1 cellular context compared by ENCODE assay signal in the genomic region with DNA sequence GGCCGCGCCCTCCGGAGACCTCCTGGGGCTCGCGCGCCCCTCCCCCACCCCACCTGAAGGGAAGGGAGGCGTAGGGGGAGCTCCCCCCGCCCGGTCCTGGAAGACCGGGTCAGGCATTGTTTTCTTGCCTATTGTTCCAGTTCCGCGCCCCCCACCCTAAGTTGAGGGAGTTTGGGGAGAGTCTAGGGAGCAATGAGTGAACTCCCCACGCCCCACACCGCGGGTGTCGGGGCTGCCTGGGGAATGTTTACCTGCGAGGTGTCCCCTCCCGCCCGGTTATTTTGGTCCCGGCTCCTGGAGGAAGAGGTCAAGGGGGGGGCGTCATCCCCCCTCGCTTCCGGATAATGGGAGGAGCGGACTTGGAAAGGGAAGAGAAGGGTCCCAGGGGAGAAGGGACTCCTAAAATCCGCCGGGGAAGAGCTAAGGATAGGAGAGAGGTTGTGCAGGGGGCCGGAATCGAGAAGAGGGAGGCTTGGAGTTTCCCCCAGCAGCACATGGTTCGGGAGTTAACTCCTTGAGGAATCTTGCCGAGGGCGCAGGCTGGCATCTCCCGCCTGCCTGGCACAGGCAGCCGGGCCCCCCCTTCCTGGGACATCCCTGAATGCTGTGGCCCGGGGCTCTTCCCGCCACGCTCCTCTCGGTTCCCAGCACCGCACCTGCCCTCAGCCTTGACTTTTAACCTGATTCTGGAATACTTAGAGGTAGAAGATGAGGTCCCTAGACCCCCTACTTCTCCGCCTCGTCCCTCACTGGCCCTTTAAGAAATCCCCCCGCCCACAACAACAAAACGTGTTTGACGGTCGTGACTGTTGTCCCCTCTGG.
TF ChIP-seq lines count a peak whose summit lies in the region.

No MANE protein-coding gene starts in this region.

TF ChIP-seq in HepG2, 621 proteins besides CTCF, POLR2A, EP300 and RAD21 (continued from another document and continues in another):
- TF ChIP-seq, protein P1, sequence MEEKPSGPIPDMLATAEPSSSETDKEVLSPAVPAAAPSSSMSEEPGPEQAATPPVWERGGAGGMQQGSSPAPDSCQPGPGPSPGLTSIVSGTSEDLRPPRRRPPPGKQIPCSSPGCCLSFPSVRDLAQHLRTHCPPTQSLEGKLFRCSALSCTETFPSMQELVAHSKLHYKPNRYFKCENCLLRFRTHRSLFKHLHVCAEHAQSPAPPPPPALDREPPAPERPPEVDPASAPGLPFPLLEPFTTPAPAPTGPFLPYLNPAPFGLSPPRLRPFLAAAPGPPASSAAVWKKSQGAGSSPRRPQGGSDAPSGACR (CRISPR knock-in tag; IDR thresholded peaks at IDR 0.05) = peak; percentile 87; the same call in 1 of the 2 replicates
- 0 out of 2 replicates have a peak, but pooled peaks have one; percentile 9 for TF ChIP-seq GABPA (IDR thresholded peaks at IDR 0.05; ENCODE audit: low read depth, low read length)
- peak; percentile 80 for TF ChIP-seq GABPA (CRISPR knock-in tag; IDR thresholded peaks at IDR 0.05; ENCODE audit: low read depth)
- no peak for TF ChIP-seq ZNF546 (CRISPR knock-in tag; conservative IDR thresholded peaks at IDR 0.05)
- TF ChIP-seq, protein P2, sequence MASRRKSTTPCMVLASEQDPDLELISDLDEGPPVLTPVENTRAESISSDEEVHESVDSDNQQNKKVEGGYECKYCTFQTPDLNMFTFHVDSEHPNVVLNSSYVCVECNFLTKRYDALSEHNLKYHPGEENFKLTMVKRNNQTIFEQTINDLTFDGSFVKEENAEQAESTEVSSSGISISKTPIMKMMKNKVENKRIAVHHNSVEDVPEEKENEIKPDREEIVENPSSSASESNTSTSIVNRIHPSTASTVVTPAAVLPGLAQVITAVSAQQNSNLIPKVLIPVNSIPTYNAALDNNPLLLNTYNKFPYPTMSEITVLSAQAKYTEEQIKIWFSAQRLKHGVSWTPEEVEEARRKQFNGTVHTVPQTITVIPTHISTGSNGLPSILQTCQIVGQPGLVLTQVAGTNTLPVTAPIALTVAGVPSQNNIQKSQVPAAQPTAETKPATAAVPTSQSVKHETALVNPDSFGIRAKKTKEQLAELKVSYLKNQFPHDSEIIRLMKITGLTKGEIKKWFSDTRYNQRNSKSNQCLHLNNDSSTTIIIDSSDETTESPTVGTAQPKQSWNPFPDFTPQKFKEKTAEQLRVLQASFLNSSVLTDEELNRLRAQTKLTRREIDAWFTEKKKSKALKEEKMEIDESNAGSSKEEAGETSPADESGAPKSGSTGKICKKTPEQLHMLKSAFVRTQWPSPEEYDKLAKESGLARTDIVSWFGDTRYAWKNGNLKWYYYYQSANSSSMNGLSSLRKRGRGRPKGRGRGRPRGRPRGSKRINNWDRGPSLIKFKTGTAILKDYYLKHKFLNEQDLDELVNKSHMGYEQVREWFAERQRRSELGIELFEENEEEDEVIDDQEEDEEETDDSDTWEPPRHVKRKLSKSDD (CRISPR knock-in tag; IDR thresholded peaks at IDR 0.05; ENCODE audit: low read depth) = no peak
- TF ChIP-seq, protein P3, sequence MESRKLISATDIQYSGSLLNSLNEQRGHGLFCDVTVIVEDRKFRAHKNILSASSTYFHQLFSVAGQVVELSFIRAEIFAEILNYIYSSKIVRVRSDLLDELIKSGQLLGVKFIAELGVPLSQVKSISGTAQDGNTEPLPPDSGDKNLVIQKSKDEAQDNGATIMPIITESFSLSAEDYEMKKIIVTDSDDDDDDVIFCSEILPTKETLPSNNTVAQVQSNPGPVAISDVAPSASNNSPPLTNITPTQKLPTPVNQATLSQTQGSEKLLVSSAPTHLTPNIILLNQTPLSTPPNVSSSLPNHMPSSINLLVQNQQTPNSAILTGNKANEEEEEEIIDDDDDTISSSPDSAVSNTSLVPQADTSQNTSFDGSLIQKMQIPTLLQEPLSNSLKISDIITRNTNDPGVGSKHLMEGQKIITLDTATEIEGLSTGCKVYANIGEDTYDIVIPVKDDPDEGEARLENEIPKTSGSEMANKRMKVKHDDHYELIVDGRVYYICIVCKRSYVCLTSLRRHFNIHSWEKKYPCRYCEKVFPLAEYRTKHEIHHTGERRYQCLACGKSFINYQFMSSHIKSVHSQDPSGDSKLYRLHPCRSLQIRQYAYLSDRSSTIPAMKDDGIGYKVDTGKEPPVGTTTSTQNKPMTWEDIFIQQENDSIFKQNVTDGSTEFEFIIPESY (CRISPR knock-in tag; IDR thresholded peaks at IDR 0.05) = no peak
- TF ChIP-seq, protein P4, sequence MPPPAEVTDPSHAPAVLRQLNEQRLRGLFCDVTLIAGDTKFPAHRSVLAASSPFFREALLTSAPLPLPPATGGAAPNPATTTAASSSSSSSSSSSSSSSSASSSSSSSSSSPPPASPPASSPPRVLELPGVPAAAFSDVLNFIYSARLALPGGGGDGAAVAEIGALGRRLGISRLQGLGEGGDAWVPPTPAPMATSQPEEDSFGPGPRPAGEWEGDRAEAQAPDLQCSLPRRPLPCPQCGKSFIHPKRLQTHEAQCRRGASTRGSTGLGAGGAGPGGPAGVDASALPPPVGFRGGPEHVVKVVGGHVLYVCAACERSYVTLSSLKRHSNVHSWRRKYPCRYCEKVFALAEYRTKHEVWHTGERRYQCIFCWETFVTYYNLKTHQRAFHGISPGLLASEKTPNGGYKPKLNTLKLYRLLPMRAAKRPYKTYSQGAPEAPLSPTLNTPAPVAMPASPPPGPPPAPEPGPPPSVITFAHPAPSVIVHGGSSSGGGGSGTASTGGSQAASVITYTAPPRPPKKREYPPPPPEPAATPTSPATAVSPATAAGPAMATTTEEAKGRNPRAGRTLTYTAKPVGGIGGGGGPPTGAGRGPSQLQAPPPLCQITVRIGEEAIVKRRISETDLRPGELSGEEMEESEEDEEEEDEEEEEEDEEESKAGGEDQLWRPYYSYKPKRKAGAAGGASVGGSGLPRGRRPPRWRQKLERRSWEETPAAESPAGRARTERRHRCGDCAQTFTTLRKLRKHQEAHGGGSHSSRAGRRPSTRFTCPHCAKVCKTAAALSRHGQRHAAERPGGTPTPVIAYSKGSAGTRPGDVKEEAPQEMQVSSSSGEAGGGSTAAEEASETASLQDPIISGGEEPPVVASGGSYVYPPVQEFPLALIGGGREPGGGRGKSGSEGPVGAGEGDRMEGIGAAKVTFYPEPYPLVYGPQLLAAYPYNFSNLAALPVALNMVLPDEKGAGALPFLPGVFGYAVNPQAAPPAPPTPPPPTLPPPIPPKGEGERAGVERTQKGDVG (CRISPR knock-in tag; IDR thresholded peaks at IDR 0.05; ENCODE audit: borderline replicate concordance) = no peak
- TF ChIP-seq SP5 (CRISPR knock-in tag; IDR thresholded peaks at IDR 0.05; ENCODE audit: borderline replicate concordance, low read depth) = peak; percentile 79; the same call in 1 of the 2 replicates
- 0 out of 2 replicates have a peak, but pooled peaks have one; percentile 30 for TF ChIP-seq NR2F2 (IDR thresholded peaks at IDR 0.05; ENCODE audit: borderline replicate concordance, low read depth)
- peak; percentile 48 for TF ChIP-seq ASH2L (IDR thresholded peaks at IDR 0.05; ENCODE audit: insufficient read length, low read depth, low read length)
- TF ChIP-seq ZKSCAN5 (CRISPR knock-in tag; IDR thresholded peaks at IDR 0.05) = no peak
- peak; percentile 75; the same call in 1 of the 2 replicates for TF ChIP-seq FOXC1 (CRISPR knock-in tag; IDR thresholded peaks at IDR 0.05; ENCODE audit: borderline replicate concordance)
- TF ChIP-seq, protein P5, sequence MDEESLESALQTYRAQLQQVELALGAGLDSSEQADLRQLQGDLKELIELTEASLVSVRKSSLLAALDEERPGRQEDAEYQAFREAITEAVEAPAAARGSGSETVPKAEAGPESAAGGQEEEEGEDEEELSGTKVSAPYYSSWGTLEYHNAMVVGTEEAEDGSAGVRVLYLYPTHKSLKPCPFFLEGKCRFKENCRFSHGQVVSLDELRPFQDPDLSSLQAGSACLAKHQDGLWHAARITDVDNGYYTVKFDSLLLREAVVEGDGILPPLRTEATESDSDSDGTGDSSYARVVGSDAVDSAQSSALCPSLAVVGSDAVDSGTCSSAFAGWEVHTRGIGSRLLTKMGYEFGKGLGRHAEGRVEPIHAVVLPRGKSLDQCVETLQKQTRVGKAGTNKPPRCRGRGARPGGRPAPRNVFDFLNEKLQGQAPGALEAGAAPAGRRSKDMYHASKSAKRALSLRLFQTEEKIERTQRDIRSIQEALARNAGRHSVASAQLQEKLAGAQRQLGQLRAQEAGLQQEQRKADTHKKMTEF (CRISPR knock-in tag; IDR thresholded peaks at IDR 0.05) = peak; percentile 33; the same call in 1 of the 2 replicates
- TF ChIP-seq, protein P6, sequence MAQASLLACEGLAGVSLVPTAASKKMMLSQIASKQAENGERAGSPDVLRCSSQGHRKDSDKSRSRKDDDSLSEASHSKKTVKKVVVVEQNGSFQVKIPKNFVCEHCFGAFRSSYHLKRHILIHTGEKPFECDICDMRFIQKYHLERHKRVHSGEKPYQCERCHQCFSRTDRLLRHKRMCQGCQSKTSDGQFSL (CRISPR knock-in tag; IDR thresholded peaks at IDR 0.05) = peak; percentile 21
- TF ChIP-seq ZNF839 (CRISPR knock-in tag; IDR thresholded peaks at IDR 0.05; ENCODE audit: borderline replicate concordance) = no peak
- peak; percentile 75 for TF ChIP-seq NCOA1 (CRISPR knock-in tag; IDR thresholded peaks at IDR 0.05)
- no peak for TF ChIP-seq ZNF431 (CRISPR knock-in tag; IDR thresholded peaks at IDR 0.05; ENCODE audit: borderline replicate concordance, low read depth)
- TF ChIP-seq, protein P7, sequence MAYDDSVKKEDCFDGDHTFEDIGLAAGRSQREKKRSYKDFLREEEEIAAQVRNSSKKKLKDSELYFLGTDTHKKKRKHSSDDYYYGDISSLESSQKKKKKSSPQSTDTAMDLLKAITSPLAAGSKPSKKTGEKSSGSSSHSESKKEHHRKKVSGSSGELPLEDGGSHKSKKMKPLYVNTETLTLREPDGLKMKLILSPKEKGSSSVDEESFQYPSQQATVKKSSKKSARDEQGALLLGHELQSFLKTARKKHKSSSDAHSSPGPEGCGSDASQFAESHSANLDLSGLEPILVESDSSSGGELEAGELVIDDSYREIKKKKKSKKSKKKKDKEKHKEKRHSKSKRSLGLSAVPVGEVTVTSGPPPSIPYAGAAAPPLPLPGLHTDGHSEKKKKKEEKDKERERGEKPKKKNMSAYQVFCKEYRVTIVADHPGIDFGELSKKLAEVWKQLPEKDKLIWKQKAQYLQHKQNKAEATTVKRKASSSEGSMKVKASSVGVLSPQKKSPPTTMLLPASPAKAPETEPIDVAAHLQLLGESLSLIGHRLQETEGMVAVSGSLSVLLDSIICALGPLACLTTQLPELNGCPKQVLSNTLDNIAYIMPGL (CRISPR knock-in tag; IDR thresholded peaks at IDR 0.05; ENCODE audit: borderline replicate concordance in 1 of 2, low read depth in 1 of 2) = peak; percentile 39 to 71; a peak in 3 of 4 replicates
- TF ChIP-seq SOX6 (IDR thresholded peaks at IDR 0.05) = no peak
- peak; percentile 86 for TF ChIP-seq SOX6 (CRISPR knock-in tag; IDR thresholded peaks at IDR 0.05)
- no peak for TF ChIP-seq ZNF672 (CRISPR knock-in tag; IDR thresholded peaks at IDR 0.05)
- TF ChIP-seq, protein P8, sequence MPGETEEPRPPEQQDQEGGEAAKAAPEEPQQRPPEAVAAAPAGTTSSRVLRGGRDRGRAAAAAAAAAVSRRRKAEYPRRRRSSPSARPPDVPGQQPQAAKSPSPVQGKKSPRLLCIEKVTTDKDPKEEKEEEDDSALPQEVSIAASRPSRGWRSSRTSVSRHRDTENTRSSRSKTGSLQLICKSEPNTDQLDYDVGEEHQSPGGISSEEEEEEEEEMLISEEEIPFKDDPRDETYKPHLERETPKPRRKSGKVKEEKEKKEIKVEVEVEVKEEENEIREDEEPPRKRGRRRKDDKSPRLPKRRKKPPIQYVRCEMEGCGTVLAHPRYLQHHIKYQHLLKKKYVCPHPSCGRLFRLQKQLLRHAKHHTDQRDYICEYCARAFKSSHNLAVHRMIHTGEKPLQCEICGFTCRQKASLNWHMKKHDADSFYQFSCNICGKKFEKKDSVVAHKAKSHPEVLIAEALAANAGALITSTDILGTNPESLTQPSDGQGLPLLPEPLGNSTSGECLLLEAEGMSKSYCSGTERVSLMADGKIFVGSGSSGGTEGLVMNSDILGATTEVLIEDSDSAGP (CRISPR knock-in tag; IDR thresholded peaks at IDR 0.05; ENCODE audit: borderline replicate concordance) = peak; percentile 99
- TF ChIP-seq, protein P9, sequence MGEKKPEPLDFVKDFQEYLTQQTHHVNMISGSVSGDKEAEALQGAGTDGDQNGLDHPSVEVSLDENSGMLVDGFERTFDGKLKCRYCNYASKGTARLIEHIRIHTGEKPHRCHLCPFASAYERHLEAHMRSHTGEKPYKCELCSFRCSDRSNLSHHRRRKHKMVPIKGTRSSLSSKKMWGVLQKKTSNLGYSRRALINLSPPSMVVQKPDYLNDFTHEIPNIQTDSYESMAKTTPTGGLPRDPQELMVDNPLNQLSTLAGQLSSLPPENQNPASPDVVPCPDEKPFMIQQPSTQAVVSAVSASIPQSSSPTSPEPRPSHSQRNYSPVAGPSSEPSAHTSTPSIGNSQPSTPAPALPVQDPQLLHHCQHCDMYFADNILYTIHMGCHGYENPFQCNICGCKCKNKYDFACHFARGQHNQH (CRISPR knock-in tag; IDR thresholded peaks at IDR 0.05) = no peak
- TF ChIP-seq RELA (CRISPR knock-in tag; IDR thresholded peaks at IDR 0.05) = 0 out of 2 replicates have a peak, but pooled peaks have one; percentile 41
- TF ChIP-seq ZNF33A (CRISPR knock-in tag; IDR thresholded peaks at IDR 0.05; ENCODE audit: borderline replicate concordance) = no peak
- TF ChIP-seq CREB1 (IDR thresholded peaks at IDR 0.05) = no peak
- 0 out of 2 replicates have a peak, but pooled peaks have one; percentile 36 for TF ChIP-seq CREB1 (CRISPR knock-in tag; IDR thresholded peaks at IDR 0.05)
- TF ChIP-seq RBFOX2 (IDR thresholded peaks at IDR 0.05; ENCODE audit: low read depth, low read length) = peak; percentile 73
- TF ChIP-seq MTA1 (CRISPR knock-in tag; IDR thresholded peaks at IDR 0.05; ENCODE audit: borderline replicate concordance) = 0 out of 2 replicates have a peak, but pooled peaks have one; percentile 40
- no peak for TF ChIP-seq FOXP1 (IDR thresholded peaks at IDR 0.05)
- TF ChIP-seq FOXP1 (CRISPR knock-in tag; IDR thresholded peaks at IDR 0.05) = peak; percentile 46
- TF ChIP-seq ZNF788 (CRISPR knock-in tag; IDR thresholded peaks at IDR 0.05; ENCODE audit: borderline replicate concordance) = 0 out of 2 replicates have a peak, but pooled peaks have one; percentile 41
- 0 out of 2 replicates have a peak, but pooled peaks have one; percentile 52 for TF ChIP-seq ARID2 (CRISPR knock-in tag; IDR thresholded peaks at IDR 0.05; ENCODE audit: borderline replicate concordance)
- TF ChIP-seq, protein P10, sequence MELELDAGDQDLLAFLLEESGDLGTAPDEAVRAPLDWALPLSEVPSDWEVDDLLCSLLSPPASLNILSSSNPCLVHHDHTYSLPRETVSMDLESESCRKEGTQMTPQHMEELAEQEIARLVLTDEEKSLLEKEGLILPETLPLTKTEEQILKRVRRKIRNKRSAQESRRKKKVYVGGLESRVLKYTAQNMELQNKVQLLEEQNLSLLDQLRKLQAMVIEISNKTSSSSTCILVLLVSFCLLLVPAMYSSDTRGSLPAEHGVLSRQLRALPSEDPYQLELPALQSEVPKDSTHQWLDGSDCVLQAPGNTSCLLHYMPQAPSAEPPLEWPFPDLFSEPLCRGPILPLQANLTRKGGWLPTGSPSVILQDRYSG (CRISPR knock-in tag; IDR thresholded peaks at IDR 0.05) = 0 out of 2 replicates have a peak, but pooled peaks have one; percentile 9
- peak; percentile 55; the same call in 1 of the 2 replicates for TF ChIP-seq ZMYM4 (CRISPR knock-in tag; IDR thresholded peaks at IDR 0.05)
- TF ChIP-seq, protein P11, sequence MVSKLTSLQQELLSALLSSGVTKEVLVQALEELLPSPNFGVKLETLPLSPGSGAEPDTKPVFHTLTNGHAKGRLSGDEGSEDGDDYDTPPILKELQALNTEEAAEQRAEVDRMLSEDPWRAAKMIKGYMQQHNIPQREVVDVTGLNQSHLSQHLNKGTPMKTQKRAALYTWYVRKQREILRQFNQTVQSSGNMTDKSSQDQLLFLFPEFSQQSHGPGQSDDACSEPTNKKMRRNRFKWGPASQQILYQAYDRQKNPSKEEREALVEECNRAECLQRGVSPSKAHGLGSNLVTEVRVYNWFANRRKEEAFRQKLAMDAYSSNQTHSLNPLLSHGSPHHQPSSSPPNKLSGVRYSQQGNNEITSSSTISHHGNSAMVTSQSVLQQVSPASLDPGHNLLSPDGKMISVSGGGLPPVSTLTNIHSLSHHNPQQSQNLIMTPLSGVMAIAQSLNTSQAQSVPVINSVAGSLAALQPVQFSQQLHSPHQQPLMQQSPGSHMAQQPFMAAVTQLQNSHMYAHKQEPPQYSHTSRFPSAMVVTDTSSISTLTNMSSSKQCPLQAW (CRISPR knock-in tag; IDR thresholded peaks at IDR 0.05) = no peak
